2 cellular contexts compared by ENCODE assay signal in genomic region chr4:142044271-142044670, GRCh38.
TF ChIP-seq lines count a peak whose summit lies in the region.

No MANE protein-coding gene starts in this region.

TF ChIP-seq in IMR-90, 13 proteins besides CTCF, POLR2A, EP300 and RAD21:
- no peak for TF ChIP-seq RFX5 (IDR thresholded peaks at IDR 0.05; ENCODE audit: low read depth, low read length)
- TF ChIP-seq MXI1 (IDR thresholded peaks at IDR 0.05; ENCODE audit: borderline replicate concordance, low read depth, low read length), result no peak
- TF ChIP-seq MAZ (IDR thresholded peaks at IDR 0.05; ENCODE audit: borderline replicate concordance, low read depth, low read length), result no peak
- TF ChIP-seq USF2 (IDR thresholded peaks at IDR 0.05; ENCODE audit: low read depth, low read length), result no peak
- no peak for TF ChIP-seq SMC3 (IDR thresholded peaks at IDR 0.05; ENCODE audit: low read depth, low read length)
- no peak for TF ChIP-seq MAFK (IDR thresholded peaks at IDR 0.05; ENCODE audit: low read depth, low read length)
- TF ChIP-seq NFE2L2 (IDR thresholded peaks at IDR 0.05; ENCODE audit: low read depth, low read length), result no peak
- TF ChIP-seq CEBPB (IDR thresholded peaks at IDR 0.05; ENCODE audit: low read depth, low read length), result no peak
- no peak for TF ChIP-seq RCOR1 (IDR thresholded peaks at IDR 0.05; ENCODE audit: insufficient replicate concordance, low read length)
- no peak for TF ChIP-seq BHLHE40 (IDR thresholded peaks at IDR 0.05; ENCODE audit: low read depth, low read length)

TF ChIP-seq in H1, 55 proteins besides CTCF, POLR2A, EP300 and RAD21:
- no peak for TF ChIP-seq RBBP5 (IDR thresholded peaks at IDR 0.05; ENCODE audit: borderline replicate concordance, low read depth, low read length)
